Comparison of ENCODE assay signal across 17 cellular contexts in the genomic region with DNA sequence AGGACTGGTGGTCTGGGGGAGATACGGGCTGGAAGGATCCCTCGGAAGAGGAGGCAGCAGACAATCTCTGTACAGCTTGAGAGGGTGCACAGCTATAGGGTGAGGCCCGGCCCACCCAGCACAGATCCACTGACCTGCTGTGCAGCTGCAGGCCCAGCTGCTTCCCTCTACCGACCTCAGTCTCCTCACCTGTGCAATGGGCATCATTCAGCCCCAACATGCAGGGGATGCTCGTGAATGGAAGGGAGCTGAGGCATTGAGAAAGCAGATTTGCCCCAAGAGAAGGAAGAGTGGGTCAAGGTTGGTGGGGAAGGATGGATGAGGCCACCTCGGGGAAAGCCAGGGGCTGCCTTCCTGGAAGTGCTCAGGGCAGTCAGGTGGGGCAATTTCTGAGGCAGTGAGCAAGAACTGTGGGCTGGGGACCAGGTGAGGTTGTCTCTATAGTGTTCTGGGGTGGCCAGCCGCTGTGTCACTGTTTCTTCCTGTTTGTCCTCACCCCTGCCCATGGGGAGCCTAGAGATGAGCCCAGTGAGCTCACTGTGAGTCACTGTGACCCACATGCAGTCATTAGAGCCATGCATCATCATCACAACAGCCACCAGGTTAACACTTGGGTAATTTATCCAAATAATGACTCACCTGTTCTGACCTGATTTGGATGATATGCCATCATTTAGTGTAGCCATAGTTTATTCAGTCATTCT. TPM values are rescaled to one million over a fixed set of nuclear protein-coding genes. Genes with fewer than 3 reads are reported as not detected.
A peak's percentile ranks its signal among the peaks of the same experiment; 100 is the strongest.
DNase-seq lines count a peak whose midpoint lies in the region; ATAC-seq and TF ChIP-seq lines count a peak whose summit lies in the region.
"Had no signal": no experiment of that assay in that cellular context is flagged by ENCODE, and none has a peak within 500 bp of the region (broad histone marks: within the 10 kb centered on the region; RNA-seq: fewer than 3 reads in every experiment).

No MANE protein-coding gene starts in this region.

- H3K4ac ChIP-seq in mesenchymal stem cell (ENCODE audit: low read depth in 1 of 2, low read length in 2 of 2) = no peak overlapping the region

- H3K36me3 Mint-ChIP-seq in activated CD4-positive, alpha-beta T cell treated with anti-CD3 and anti-CD28 coated beads, Interleukin-2, amount 10 ng/mL, durations not matched to agents 24 days and 14 days (ENCODE audit: low read depth) = no peaks in the 10 kb centered on the region

- H2BK12ac ChIP-seq in mesenchymal stem cell (ENCODE audit: low read length in 2 of 2) = no peak overlapping the region

- no peak overlapping the region for H3K14ac ChIP-seq in mesenchymal stem cell (ENCODE audit: low read length in 2 of 2)

- H4K8ac ChIP-seq in mesenchymal stem cell (ENCODE audit: low read length) = no peak overlapping the region

- H3K4me2 ChIP-seq in mesenchymal stem cell (ENCODE audit: low read length, poor library complexity, severe bottlenecking) = no peak overlapping the region

- no peaks in the 10 kb centered on the region for H3K79me1 ChIP-seq in mesenchymal stem cell (replicated peaks; ENCODE audit: low read length, poor library complexity, severe bottlenecking)

- no peak overlapping the region for H3K9ac ChIP-seq in mesenchymal stem cell (ENCODE audit: low read length)

- H3K4me1 ChIP-seq in mesenchymal stem cell (ENCODE audit: control insufficient read depth, insufficient read depth, low read depth, low read length) = peaks cover 1% of the 10 kb centered on the region
- H3K4me1 ChIP-seq: heart left ventricle, lower lobe of right lung, pancreas, tibial artery had no signal

- no peak overlapping the region for H2BK15ac ChIP-seq in mesenchymal stem cell (ENCODE audit: low read depth, poor library complexity, severe bottlenecking)

- H2BK5ac ChIP-seq in mesenchymal stem cell (ENCODE audit: low read depth, low read length, poor library complexity, severe bottlenecking) = no peak overlapping the region

- WGBS in mesenchymal stem cell = 67% methylated on average over 3 of the region's 7 CpGs

- H3K27me3 Mint-ChIP-seq in activated CD4-positive, alpha-beta T cell treated with anti-CD3 and anti-CD28 coated beads, Interleukin-2, amount 10 ng/mL, durations not matched to agents 24 days and 14 days = no peaks in the 10 kb centered on the region

- no peak overlapping the region for H3K27ac Mint-ChIP-seq in activated CD4-positive, alpha-beta T cell treated with anti-CD3 and anti-CD28 coated beads, Interleukin-2, amount 10 ng/mL, durations not matched to agents 24 days and 14 days
- H3K27ac Mint-ChIP-seq: T-helper 1 cell treated with Interleukin-12 subunit alpha and Interleukin-12 subunit beta and Interleukin-4 antibody, amounts not matched to agents 30 μg/mL and 1 μg/mL, for 36 hours had no signal

- no peak overlapping the region for H3K18ac ChIP-seq in mesenchymal stem cell (ENCODE audit: low read depth in 1 of 2, low read length in 2 of 2)

- ATAC-seq in GM18519 (IDR thresholded peaks at IDR 0.05; ENCODE audit: low FRiP score, unreplicated experiment) = no peak
- ATAC-seq: heart left ventricle had no signal

- H3K4me1 Mint-ChIP-seq in activated CD4-positive, alpha-beta T cell treated with anti-CD3 and anti-CD28 coated beads, Interleukin-2, amount 10 ng/mL, durations not matched to agents 24 days and 14 days = no peaks in the 10 kb centered on the region

- H2AK5ac ChIP-seq in mesenchymal stem cell (ENCODE audit: low read length, severe bottlenecking) = no peak overlapping the region

- no peaks in the 10 kb centered on the region for H3K9me3 Mint-ChIP-seq in activated CD4-positive, alpha-beta T cell treated with anti-CD3 and anti-CD28 coated beads, Interleukin-2, amount 10 ng/mL, durations not matched to agents 24 days and 14 days
- H3K9me3 Mint-ChIP-seq: T-helper 1 cell treated with Interleukin-12 subunit alpha and Interleukin-12 subunit beta and Interleukin-4 antibody, amounts not matched to agents 30 μg/mL and 1 μg/mL, for 36 hours had no signal

- no peak overlapping the region for H3K4me3 Mint-ChIP-seq in activated CD4-positive, alpha-beta T cell treated with anti-CD3 and anti-CD28 coated beads, Interleukin-2, amount 10 ng/mL, durations not matched to agents 24 days and 14 days
- H3K4me3 Mint-ChIP-seq: T-helper 1 cell treated with Interleukin-12 subunit alpha and Interleukin-12 subunit beta and Interleukin-4 antibody, amounts not matched to agents 30 μg/mL and 1 μg/mL, for 36 hours had no signal

- H3K36me3 ChIP-seq in MG63 (no peaks in the 10 kb centered on the region), mesenchymal stem cell (ENCODE audit: control insufficient read depth in 1 of 2, insufficient read depth in 2 of 2, low read depth in 1 of 2, low read length in 2 of 2) (no peaks in the 10 kb centered on the region)
- H3K36me3 ChIP-seq: heart left ventricle, lower lobe of right lung, pancreas, tibial artery had no signal

- DNase-seq in activated CD4-positive, alpha-beta T cell treated with anti-CD3 and anti-CD28 coated beads for 48 hours = peak; percentile 51
- no peak for DNase-seq in activated CD4-positive, alpha-beta T cell treated with anti-CD3 and anti-CD28 coated beads, Interleukin-2, amount 10 ng/mL, durations not matched to agents 24 days and 14 days
- DNase-seq in MG63 (peak; percentile 35), choroid plexus epithelial cell (ENCODE audit: low read depth) (peak; percentile 2), NCI-H1092 (lab: John Stamatoyannopoulos, UW) (no peak), mesenchymal stem cell (no peak)
- DNase-seq in stimulated activated CD4-positive, alpha-beta T cell treated with anti-CD3 and anti-CD28 coated beads, Interleukin-2, amount 100 ng/mL, for 24 hours = peak; percentile 13 to 20
- DNase-seq: DMS 273 treated with DMSO at 0.1 percent for 48 hours; effector memory CD4-positive, alpha-beta T cell; heart left ventricle; lower lobe of right lung; NCI-H187; tibial artery had no signal

- H2BK120ac ChIP-seq in mesenchymal stem cell (ENCODE audit: low read depth, low read length) = no peak overlapping the region

- no peaks in the 10 kb centered on the region for H3K9me3 ChIP-seq in MG63
- no peaks in the 10 kb centered on the region for H3K9me3 ChIP-seq in mesenchymal stem cell (ENCODE audit: control insufficient read depth, low read length)
- H3K9me3 ChIP-seq: heart left ventricle, lower lobe of right lung, pancreas, tibial artery had no signal

- H4K91ac ChIP-seq in mesenchymal stem cell (ENCODE audit: low read length) = no peak overlapping the region

- H3K27ac ChIP-seq in mesenchymal stem cell (ENCODE audit: low read length, poor library complexity, severe bottlenecking) = no peak overlapping the region
- H3K27ac ChIP-seq: heart left ventricle, lower lobe of right lung, pancreas, tibial artery had no signal

- no peaks in the 10 kb centered on the region for H3K27me3 ChIP-seq in MG63
- H3K27me3 ChIP-seq in mesenchymal stem cell (ENCODE audit: control insufficient read depth in 1 of 2, insufficient read depth in 1 of 2, low read length in 2 of 2) = peaks cover 0 to 16% of the 10 kb centered on the region in 2 experiments
- H3K27me3 ChIP-seq: tibial artery had no signal

- H2AFZ ChIP-seq in mesenchymal stem cell (ENCODE audit: low read depth, low read length) = no peak overlapping the region

- TF ChIP-seq CTCF in choroid plexus epithelial cell (conservative IDR thresholded peaks at IDR 0.05; ENCODE audit: low read depth, low read length) = no peak

- intact Hi-C loops in activated CD4-positive, alpha-beta T cell treated with anti-CD3 and anti-CD28 coated beads, Interleukin-2, amount 10 ng/mL, durations not matched to agents 24 days and 14 days (cut with micrococcal nuclease) = no loop called here

- H3K4me3 ChIP-seq in MG63 (no peak overlapping the region), choroid plexus epithelial cell (ENCODE audit: low read depth, low read length) (no peak overlapping the region), mesenchymal stem cell (ENCODE audit: insufficient read depth in 1 of 2, low read depth in 1 of 2, low read length in 2 of 2) (no peak overlapping the region)
- H3K4me3 ChIP-seq: heart left ventricle, lower lobe of right lung, pancreas, tibial artery had no signal

- H3K23ac ChIP-seq in mesenchymal stem cell (ENCODE audit: low read length in 2 of 2) = no peak overlapping the region

RNA-seq across cellular contexts. Expression of gene XAGE2, which starts 22.2 kb away (rescaled TPM):
- not detected in 2 replicates for total RNA-seq in activated CD4-positive, alpha-beta T cell treated with anti-CD3 and anti-CD28 coated beads, Interleukin-2, amount 10 ng/mL, durations not matched to agents 24 days and 14 days
- not detected in 2 replicates for total RNA-seq in MG63 (2014; rRNA removed; shearing (Covaris generic); ENCODE audit: low replicate concordance)
- polyA plus RNA-seq in mesenchymal stem cell (2013, experiment 1 of 2) = not detected
- polyA plus RNA-seq in mesenchymal stem cell (2013, experiment 2 of 2) = not detected
- total RNA-seq: activated CD8-positive, alpha-beta memory T cell treated with anti-CD3 and anti-CD28 coated beads for 36 hours; heart left ventricle; pancreas had no signal
- polyA plus RNA-seq: heart left ventricle had no signal

Comparison
In these comparisons a context has a peak if more than half of its experiments do, and no peak if none do; other contexts are left out.
1. DNase-seq: peak in activated CD4-positive, alpha-beta T cell treated with anti-CD3 and anti-CD28 coated beads for 48 hours (single experiment), MG63 (single experiment), choroid plexus epithelial cell (single experiment) and stimulated activated CD4-positive, alpha-beta T cell treated with anti-CD3 and anti-CD28 coated beads, Interleukin-2, amount 100 ng/mL, for 24 hours (2 of 2); none in activated CD4-positive, alpha-beta T cell treated with anti-CD3 and anti-CD28 coated beads, Interleukin-2, amount 10 ng/mL, durations not matched to agents 24 days and 14 days (single experiment), NCI-H1092 (single experiment) and mesenchymal stem cell (single experiment).